ENCODE assay signal across 30 cellular contexts in genomic region chr19:40400521-40400920, GRCh38. TPM values are rescaled to one million over a fixed set of nuclear protein-coding genes. Genes with fewer than 3 reads are reported as not detected.
"Had no signal": no experiment of that assay in that cellular context is flagged by ENCODE, and none has a peak within 500 bp of the region (broad histone marks: within the 10 kb centered on the region; RNA-seq: fewer than 3 reads in every experiment).

No MANE protein-coding gene starts in this region.

- H3K4me3 ChIP-seq: ascending aorta, PC-9 had no signal

- H3K4me2 ChIP-seq: PC-9 had no signal

- H3K27me3 ChIP-seq: ascending aorta had no signal

- H3K9me3 ChIP-seq: ascending aorta had no signal

- H3K36me3 ChIP-seq: ascending aorta, WERI-Rb-1 had no signal

- H2AFZ ChIP-seq: PC-9 had no signal

- DNase-seq: activated CD4-positive, alpha-beta T cell treated with anti-CD3 and anti-CD28 coated beads for 1 hour; activated CD4-positive, alpha-beta T cell treated with anti-CD3 and anti-CD28 coated beads for 48 hours; activated CD4-positive, CD25-positive, alpha-beta regulatory T cell; activated CD8-positive, alpha-beta T cell treated with anti-CD3 and anti-CD28 coated beads for 36 hours; activated effector memory CD4-positive, alpha-beta T cell treated with anti-CD3 and anti-CD28 coated beads, Interleukin-2, amount 50 U/mL, for 16 hours; activated naive CD4-positive, alpha-beta T cell; activated naive CD4-positive, alpha-beta T cell treated with anti-CD3 and anti-CD28 coated beads, Interleukin-2, amount 50 U/mL, for 16 hours; activated naive CD8-positive, alpha-beta T cell treated with anti-CD3 and anti-CD28 coated beads for 36 hours; activated T-cell treated with anti-CD3 and anti-CD28 coated beads, Interleukin-2, amount 50 U/mL, for 1 hour; activated T-cell treated with anti-CD3 and anti-CD28 coated beads, Interleukin-2, amount 50 U/mL, for 72 hours; amygdala; Karpas-422; NCI-H1105; NCI-H1417 treated with DMSO at 0.1 percent for 48 hours; NCI-H187 treated with DMSO at 0.1 percent for 48 hours; NCI-H2081 treated with DMSO at 0.1 percent for 48 hours; NCI-H345; NCI-H524 treated with DMSO at 0.1 percent for 48 hours; NK-92 treated with Interleukin-12 subunit alpha and Interleukin-12 subunit beta, amount 100 ng/mL, for 24 hours; PC-9; Right ventricle myocardium superior; T1000; WERI-Rb-1 had no signal

- H3K27ac ChIP-seq: ascending aorta, PC-9, RWPE1, WERI-Rb-1 had no signal

RNA-seq across cellular contexts. Expression of gene HIPK4, which starts 10.5 kb away (rescaled TPM):
- total RNA-seq: activated CD8-positive, alpha-beta T cell treated with anti-CD3 and anti-CD28 coated beads for 36 hours; activated naive CD8-positive, alpha-beta T cell treated with anti-CD3 and anti-CD28 coated beads for 36 hours; activated T-helper 17 cell treated with anti-CD3 and anti-CD28 coated beads, Interleukin-2, amount 50 U/mL, for 72 hours; ascending aorta; MCF 10A; NCI-H460; Right ventricle myocardium superior; T-helper 1 cell treated with Interleukin-12 subunit alpha and Interleukin-12 subunit beta and Interleukin-4 antibody, amounts not matched to agents 30 ng/mL and 1 ng/mL, for 36 hours; T-helper 2 cell treated with Interferon-gamma antibody and Interleukin-4, amounts not matched to agents 100 ng/mL and 5 ng/mL, for 36 hours had no signal
